ENCODE assay signal across 8 cellular contexts in genomic region chrX:47143894-47144625, GRCh38. TPM values are rescaled to one million over a fixed set of nuclear protein-coding genes. Genes with fewer than 3 reads are reported as not detected.
DNase-seq lines count a peak whose midpoint lies in the region; ATAC-seq, FAIRE-seq and TF ChIP-seq lines count a peak whose summit lies in the region.

No MANE protein-coding gene starts in this region.

- no peaks in the 10 kb centered on the region for H3K9me2 ChIP-seq in HCT116 (ENCODE audit: insufficient read depth)
- no peaks in the 10 kb centered on the region for H3K9me2 ChIP-seq in hepatocyte (replicated peaks; ENCODE audit: insufficient read depth)

- no peak for TF ChIP-seq CTCF in HCT116 (IDR thresholded peaks at IDR 0.05 in 2 of 3, conservative IDR thresholded peaks at IDR 0.05 in 1 of 3; ENCODE audit: borderline replicate concordance in 1 of 3, insufficient read depth in 1 of 3, low read depth in 2 of 3, low read length in 2 of 3)
- no peak for TF ChIP-seq CTCF in ascending aorta (IDR thresholded peaks at IDR 0.05)
- no peak for TF ChIP-seq CTCF in hepatocyte (IDR thresholded peaks at IDR 0.05; ENCODE audit: poor library complexity)
- no peak for TF ChIP-seq CTCF in psoas muscle (IDR thresholded peaks at IDR 0.05)

- H3K36me3 ChIP-seq in HCT116 (ENCODE audit: control insufficient read depth in 1 of 2, insufficient read depth in 2 of 2, low read length in 2 of 2): no peaks in the 10 kb centered on the region; a peak in 1 of 4 replicates
- no peaks in the 10 kb centered on the region for H3K36me3 ChIP-seq in ascending aorta
- no peaks in the 10 kb centered on the region for H3K36me3 ChIP-seq in hepatocyte (replicated peaks; ENCODE audit: insufficient read depth, low read depth)
- peaks cover 0 to 12% of the 10 kb centered on the region in 2 donors for H3K36me3 ChIP-seq in psoas muscle (ENCODE audit: insufficient read depth in 1 of 2, low read depth in 1 of 2)

- H3K27me3 ChIP-seq in HCT116 (ENCODE audit: insufficient read depth, low read length) (no peaks in the 10 kb centered on the region), ascending aorta (no peaks in the 10 kb centered on the region), hepatocyte (no peaks in the 10 kb centered on the region), psoas muscle (ENCODE audit: insufficient read depth in 3 of 3, low read length in 2 of 3) (peaks cover 0 to 2% (median 0%) of the 10 kb centered on the region in 3 donors)

- POLR2A ChIA-PET in HCT116 (lab: Charles Lee): interaction anchor here (0.7 to 1.5 kb wide), 4 partner anchors 9 to 348 kb away, joined by 3 to 12 read pairs (median 7); no protein-coding TSS in a partner anchor

- H3K9me3 ChIP-seq in HCT116 (ENCODE audit: control insufficient read depth in 1 of 2, insufficient read depth in 1 of 2, low read depth in 1 of 2, low read length in 2 of 2): no peaks in the 10 kb centered on the region
- H3K9me3 ChIP-seq in ascending aorta: no peaks in the 10 kb centered on the region
- H3K9me3 ChIP-seq in hepatocyte (ENCODE audit: low read depth): no peaks in the 10 kb centered on the region
- no peaks in the 10 kb centered on the region for H3K9me3 ChIP-seq in psoas muscle

- TF ChIP-seq POLR2A in HCT116 (IDR thresholded peaks at IDR 0.05; ENCODE audit: borderline replicate concordance, extremely low read depth, insufficient read depth, insufficient read length): no peak

- H3K4me1 ChIP-seq in HCT116 (ENCODE audit: control insufficient read depth in 1 of 2, insufficient read depth in 2 of 2, low read length in 2 of 2): peaks cover 0 to 13% of the 10 kb centered on the region in 2 experiments; a peak in 2 of 4 replicates
- H3K4me1 ChIP-seq in ascending aorta: no peaks in the 10 kb centered on the region
- peaks cover 4% of the 10 kb centered on the region for H3K4me1 ChIP-seq in hepatocyte (ENCODE audit: insufficient read depth)
- H3K4me1 ChIP-seq in psoas muscle: peaks cover 4% of the 10 kb centered on the region

- BruUV-seq in HCT116 (replicated peaks; lab: Mats Ljungman, UMichigan): TSS peak; percentile 78

- H3K79me2 ChIP-seq in HCT116 (ENCODE audit: insufficient read depth, low read length) (peaks cover 55% of the 10 kb centered on the region), hepatocyte (peaks cover 41% of the 10 kb centered on the region)

- peak; percentile 1 for DNase-seq in activated CD4-positive, CD25-positive, alpha-beta regulatory T cell treated with anti-CD3 and anti-CD28 coated beads, Interleukin-2, amount 50 U/mL, for 16 hours (ENCODE audit: low read depth, low spot score)
- no peak for DNase-seq in activated CD4-positive, CD25-positive, alpha-beta regulatory T cell treated with anti-CD3 and anti-CD28 coated beads, Interleukin-2, amount 50 U/mL, for 72 hours
- DNase-seq in HCT116 (ENCODE audit: low read depth, low spot score) (no peak), NCI-H2171 treated with DMSO at 0.1 percent for 48 hours (lab: John Stamatoyannopoulos, UW) (peak; percentile 51), ascending aorta (ENCODE audit: low spot score in 2 of 2) (no peak), hepatocyte (ENCODE audit: low spot score) (peak; percentile 58), psoas muscle (peak; percentile 42 to 76), RCC 7860 (ENCODE audit: low spot score) (no peak)

- intact Hi-C loops in HCT116 (cut with micrococcal nuclease) (no loop called here), ascending aorta (cut with DNase I) (loop anchor here (2.0 to 10.0 kb wide), 2 partner anchors 47 to 221 kb away; no protein-coding TSS in a partner anchor), psoas muscle (cut with DNase I) (loop anchor here in 1 of 2 donors (10.0 kb wide), 1 partner anchor 511 kb away; the partner anchor contains the start of genes ELK1 and UXT)

- no peak for TF ChIP-seq RAD21 in HCT116 (IDR thresholded peaks at IDR 0.05; ENCODE audit: low read depth)

- peak overlapping the region; percentile 84 for H3K9ac ChIP-seq in HCT116 (ENCODE audit: low read length)

- H3K27ac ChIP-seq in HCT116 (ENCODE audit: low read depth, low read length): peak overlapping the region; percentile 79
- peak overlapping the region; percentile 86 to 95 for H3K27ac ChIP-seq in ascending aorta
- peak overlapping the region; percentile 98 for H3K27ac ChIP-seq in hepatocyte
- peak overlapping the region; percentile 91 for H3K27ac ChIP-seq in psoas muscle

- FAIRE-seq in RCC 7860 (lab: Jason Lieb, UNC): no peak

- CTCF ChIA-PET in HCT116 (lab: Charles Lee): interaction anchor here (1.2 to 1.9 kb wide), 7 partner anchors 8 to 111 kb away, joined by 3 to 14 read pairs (median 4); no protein-coding TSS in a partner anchor

- RAD21 ChIA-PET in HCT116 (lab: Charles Lee; ENCODE audit: low non-redundant PET in 1 of 2, low total read pairs in 2 of 2, uncharacterized antibody in 2 of 2, unreplicated experiment in 2 of 2): no interaction called here

- WGBS in hepatocyte (ENCODE audit: low lambda C conversion rate, missing lambda C conversion rate): 42% methylated on average over 40 of the region's 46 CpGs
- 3 to 44% (median 6%) methylated on average over 26 to 44 of the region's 46 CpGs for WGBS in psoas muscle, 3 donors

- H3K4me3 ChIP-seq in HCT116 (replicated peaks in 1 of 2; ENCODE audit: low read depth in 1 of 2, low read length in 2 of 2) (peak overlapping the region; percentile 65 to 77), ascending aorta (peak overlapping the region; percentile 64 to 66), hepatocyte (peak overlapping the region; percentile 50), psoas muscle (peak overlapping the region; percentile 76)

- H3K4me2 ChIP-seq in HCT116 (ENCODE audit: low read length) (peak overlapping the region; percentile 89), hepatocyte (peak overlapping the region; percentile 73)

- H2AFZ ChIP-seq in HCT116 (ENCODE audit: low read depth, low read length, poor library complexity, severe bottlenecking): no peak overlapping the region
- H2AFZ ChIP-seq in hepatocyte: peak overlapping the region; percentile 36

- no peaks in the 10 kb centered on the region for H4K20me1 ChIP-seq in HCT116 (ENCODE audit: insufficient read depth)
- peaks cover 21% of the 10 kb centered on the region for H4K20me1 ChIP-seq in hepatocyte (ENCODE audit: insufficient read depth, poor library complexity, severe bottlenecking)

- ATAC-seq in HCT116: peak; percentile 29
- ATAC-seq in psoas muscle: peak; percentile 33 to 65 (median 50)

TF ChIP-seq in HCT116, 20 proteins besides CTCF, POLR2A, EP300 and RAD21 (continues in another document):
- no peak for TF ChIP-seq ZNF274 (IDR thresholded peaks at IDR 0.05; ENCODE audit: low read depth, low read length)
- TF ChIP-seq ZFX (IDR thresholded peaks at IDR 0.05): no peak
- no peak for TF ChIP-seq EGR1 (IDR thresholded peaks at IDR 0.05; ENCODE audit: low read depth)
- no peak for TF ChIP-seq JUND (IDR thresholded peaks at IDR 0.05)
- no peak for TF ChIP-seq SRF (IDR thresholded peaks at IDR 0.05; ENCODE audit: low read depth)
- no peak for TF ChIP-seq EZH2phosphoT487 (IDR thresholded peaks at IDR 0.05; ENCODE audit: borderline replicate concordance)
- no peak for TF ChIP-seq EZH2 (IDR thresholded peaks at IDR 0.05)
- TF ChIP-seq ELF1 (IDR thresholded peaks at IDR 0.05; ENCODE audit: borderline replicate concordance, low read depth): no peak
- TF ChIP-seq REST (IDR thresholded peaks at IDR 0.05; ENCODE audit: low read depth): no peak
- no peak for TF ChIP-seq FOSL1 (IDR thresholded peaks at IDR 0.05; ENCODE audit: low read depth)
- no peak for TF ChIP-seq TCF7L2 (IDR thresholded peaks at IDR 0.05; ENCODE audit: borderline replicate concordance, extremely low read depth, insufficient read depth, insufficient read length)
- TF ChIP-seq SIN3A (IDR thresholded peaks at IDR 0.05; ENCODE audit: low read depth): no peak

RNA-seq across cellular contexts. Expression of gene NDUFB11, which starts 0.4 kb away (rescaled TPM):
- total RNA-seq in HCT116 (2021; ENCODE audit: unreplicated experiment) (78.9 TPM), ascending aorta (122 TPM), hepatocyte (64.3 and 65.4 TPM in 2 replicates), psoas muscle (100 to 1,000 TPM; 142 to 194 (median 169) TPM)
- polyA plus RNA-seq in HCT116 (2012): 116 and 123 TPM in 2 replicates
- polyA plus RNA-seq in hepatocyte (146 and 168 TPM in 2 replicates), psoas muscle (100 to 1,000 TPM; 145 to 207 (median 201) TPM)

RNA-seq across cellular contexts. Expression of gene RBM10, which starts 1.0 kb away (rescaled TPM):
- total RNA-seq in HCT116 (2021; ENCODE audit: unreplicated experiment) (56.9 TPM), ascending aorta (52.4 TPM), hepatocyte (21.7 and 26.4 TPM in 2 replicates), psoas muscle (10 to 100 TPM; 21.5 to 25.6 (median 23.6) TPM)
- 67.3 and 69.3 TPM in 2 replicates for polyA plus RNA-seq in HCT116 (2012)
- polyA plus RNA-seq in hepatocyte (29.2 and 35.9 TPM in 2 replicates), psoas muscle (10 to 100 TPM; 18.2 to 33.8 (median 25.0) TPM)

RNA-seq across cellular contexts. Expression of gene UBA1, which starts 49.6 kb away (rescaled TPM):
- total RNA-seq in HCT116 (2021; ENCODE audit: unreplicated experiment): 275 TPM
- 267 and 276 TPM in 2 replicates for polyA plus RNA-seq in HCT116 (2012)
- 162 TPM for total RNA-seq in ascending aorta
- total RNA-seq in hepatocyte: 231 and 253 TPM in 2 replicates
- polyA plus RNA-seq in hepatocyte: 213 and 236 TPM in 2 replicates
- total RNA-seq in psoas muscle: 100 to 1,000 TPM; 145 to 230 (median 187) TPM
- 100 to 1,000 TPM in 2 of 3 donors, 10 to 100 TPM in 1; 96.2 to 120 (median 115) TPM for polyA plus RNA-seq in psoas muscle

Comparison
In these comparisons a context has a peak if more than half of its experiments do, and no peak if none do; other contexts are left out.
1. DNase-seq: peak in activated CD4-positive, CD25-positive, alpha-beta regulatory T cell treated with anti-CD3 and anti-CD28 coated beads, Interleukin-2, amount 50 U/mL, for 16 hours (single experiment), NCI-H2171 treated with DMSO at 0.1 percent for 48 hours (single experiment), hepatocyte (single experiment) and psoas muscle (2 of 2); none in activated CD4-positive, CD25-positive, alpha-beta regulatory T cell treated with anti-CD3 and anti-CD28 coated beads, Interleukin-2, amount 50 U/mL, for 72 hours (single experiment), HCT116 (single experiment), ascending aorta (0 of 2) and RCC 7860 (single experiment).
2. Peak in every context shown above with its lines, with median percentiles within 50 percentile points of each other: H3K27ac ChIP-seq and H3K4me3 ChIP-seq.